11 cellular contexts compared by ENCODE assay signal in the genomic region with DNA sequence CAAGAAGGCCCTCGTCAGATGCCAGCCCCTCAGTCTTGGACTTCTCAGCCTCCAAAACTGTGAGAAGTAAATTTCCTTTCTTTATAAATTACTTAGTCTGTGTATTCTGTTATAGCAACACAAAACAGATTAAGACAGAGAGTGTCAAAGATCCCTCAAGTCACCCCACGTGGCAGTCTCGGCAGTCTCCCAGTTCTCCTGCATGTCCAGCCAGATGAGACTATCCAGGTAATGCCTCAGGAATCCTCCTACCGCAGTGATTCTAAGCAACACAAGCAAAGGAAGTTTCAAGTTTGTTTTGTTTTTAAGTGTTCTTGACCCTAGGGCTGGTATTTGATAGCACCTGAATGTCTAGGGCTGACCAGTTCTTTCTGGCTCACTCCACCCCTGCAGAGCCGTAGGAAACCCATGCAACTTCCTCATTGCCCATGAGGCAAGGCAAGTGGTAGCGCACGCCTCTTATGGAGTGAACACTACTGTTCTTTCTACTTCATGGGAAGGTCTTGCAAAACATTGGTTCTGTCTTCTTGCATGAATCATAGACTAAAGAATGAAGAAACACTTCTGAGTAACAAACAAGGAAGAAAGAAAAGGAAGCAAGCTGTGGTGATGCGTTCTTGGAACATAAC. TPM values are rescaled to one million over a fixed set of nuclear protein-coding genes. Genes with fewer than 3 reads are reported as not detected.
DNase-seq lines count a peak whose midpoint lies in the region; ATAC-seq lines count a peak whose summit lies in the region.
"Had no signal": no experiment of that assay in that cellular context is flagged by ENCODE, and none has a peak within 500 bp of the region (broad histone marks: within the 10 kb centered on the region; RNA-seq: fewer than 3 reads in every experiment).

No MANE protein-coding gene starts in this region.

- CTCF ChIA-PET in activated CD8-positive, alpha-beta memory T cell treated with anti-CD3 and anti-CD28 coated beads, Interleukin-2, amount 10 ng/mL, durations not matched to agents 7 days and 5 days (lab: Charles Lee), result no interaction called here

- DNase-seq in CD1c-positive myeloid dendritic cell (ENCODE audit: extremely low spot score) (peak; percentile 95), NCI-H460 (ENCODE audit: extremely low read depth, low read depth) (peak; percentile 7), dedifferentiated amniotic fluid mesenchymal stem cell (ENCODE audit: extremely low spot score) (peak; percentile 50), mucosa of gallbladder (ENCODE audit: low spot score) (peak; percentile 76), NCI-H2171 (lab: John Stamatoyannopoulos, UW) (no peak), activated T-cell treated with anti-CD3 and anti-CD28 coated beads for 4 hours (no peak)
- DNase-seq in activated CD8-positive, alpha-beta memory T cell treated with anti-CD3 and anti-CD28 coated beads, Interleukin-2, amount 10 ng/mL, durations not matched to agents 7 days and 5 days, result no peak
- no peak for DNase-seq in activated T-cell treated with anti-CD3 and anti-CD28 coated beads, Interleukin-2, amount 50 U/mL, for 1 hour
- DNase-seq: Caco-2, naive B cell had no signal

- H3K27me3 Mint-ChIP-seq in activated CD8-positive, alpha-beta memory T cell treated with anti-CD3 and anti-CD28 coated beads, Interleukin-2, amount 10 ng/mL, durations not matched to agents 7 days and 5 days, result peaks cover 17% of the 10 kb centered on the region

- no peaks in the 10 kb centered on the region for H3K9me3 Mint-ChIP-seq in activated CD8-positive, alpha-beta memory T cell treated with anti-CD3 and anti-CD28 coated beads, Interleukin-2, amount 10 ng/mL, durations not matched to agents 7 days and 5 days (ENCODE audit: low read depth)

- no peaks in the 10 kb centered on the region for H3K36me3 Mint-ChIP-seq in activated CD8-positive, alpha-beta memory T cell treated with anti-CD3 and anti-CD28 coated beads, Interleukin-2, amount 10 ng/mL, durations not matched to agents 7 days and 5 days
- H3K36me3 Mint-ChIP-seq: activated naive CD8-positive, alpha-beta T cell; naive B cell had no signal

- ATAC-seq in activated CD8-positive, alpha-beta memory T cell treated with anti-CD3 and anti-CD28 coated beads, Interleukin-2, amount 10 ng/mL, durations not matched to agents 7 days and 5 days, result no peak

- no peak overlapping the region for H3K27ac Mint-ChIP-seq in activated CD8-positive, alpha-beta memory T cell treated with anti-CD3 and anti-CD28 coated beads, Interleukin-2, amount 10 ng/mL, durations not matched to agents 7 days and 5 days
- H3K27ac Mint-ChIP-seq: activated naive CD8-positive, alpha-beta T cell; naive B cell had no signal

- peaks cover under 1% of the 10 kb centered on the region for H3K4me1 Mint-ChIP-seq in activated CD8-positive, alpha-beta memory T cell treated with anti-CD3 and anti-CD28 coated beads, Interleukin-2, amount 10 ng/mL, durations not matched to agents 7 days and 5 days
- H3K4me1 Mint-ChIP-seq: naive B cell had no signal

- H3K4me3 Mint-ChIP-seq in activated CD8-positive, alpha-beta memory T cell treated with anti-CD3 and anti-CD28 coated beads, Interleukin-2, amount 10 ng/mL, durations not matched to agents 7 days and 5 days, result no peak overlapping the region
- H3K4me3 Mint-ChIP-seq: activated naive CD8-positive, alpha-beta T cell; naive B cell had no signal

RNA-seq across cellular contexts. Expression of a gene that starts 24.8 kb away (rescaled TPM):
- 78.5 and 88.4 TPM in 2 replicates for total RNA-seq in NCI-H460 (2014; rRNA removed; shearing (Covaris generic))
- 10.8 and 11.3 TPM in 2 replicates for polyA plus RNA-seq in NCI-H460 (2014; cell fraction: nucleus; rRNA removed)
- 11.5 TPM for total RNA-seq in mucosa of gallbladder
- not detected for total RNA-seq in activated CD8-positive, alpha-beta memory T cell treated with anti-CD3 and anti-CD28 coated beads, Interleukin-2, amount 10 ng/mL, durations not matched to agents 7 days and 5 days

Comparison
In these comparisons a context has a peak if more than half of its experiments do, and no peak if none do; other contexts are left out.
1. DNase-seq: peak in CD1c-positive myeloid dendritic cell (single experiment), NCI-H460 (single experiment), dedifferentiated amniotic fluid mesenchymal stem cell (single experiment) and mucosa of gallbladder (single experiment); none in NCI-H2171 (single experiment), activated CD8-positive, alpha-beta memory T cell treated with anti-CD3 and anti-CD28 coated beads, Interleukin-2, amount 10 ng/mL, durations not matched to agents 7 days and 5 days (single experiment), activated T-cell treated with anti-CD3 and anti-CD28 coated beads, Interleukin-2, amount 50 U/mL, for 1 hour (single experiment) and activated T-cell treated with anti-CD3 and anti-CD28 coated beads for 4 hours (single experiment).
2. RNA of a gene that starts 24.8 kb away (total RNA-seq): 78.5 to 88.4 TPM in NCI-H460 and 11.5 TPM in mucosa of gallbladder (single experiment); not detected in activated CD8-positive, alpha-beta memory T cell treated with anti-CD3 and anti-CD28 coated beads, Interleukin-2, amount 10 ng/mL, durations not matched to agents 7 days and 5 days; every median in the first group is over 10 times any median in the second.